Comparison of ENCODE assay signal across 8 cellular contexts in genomic region chr2:33275689-33276444, GRCh38.
A peak's percentile ranks its signal among the peaks of the same experiment; 100 is the strongest.
DNase-seq lines count a peak whose midpoint lies in the region; ATAC-seq lines count a peak whose summit lies in the region.

No MANE protein-coding gene starts in this region.

- ATAC-seq in T-helper 17 cell: peak; percentile 86
- no peak for ATAC-seq in HG02759 (IDR thresholded peaks at IDR 0.05; ENCODE audit: unreplicated experiment)

- H3K36me3 Mint-ChIP-seq in T-helper 17 cell (ENCODE audit: low read depth): no peaks in the 10 kb centered on the region

- H3K9me3 ChIP-seq in T-helper 17 cell (ENCODE audit: control insufficient read depth, low read length, poor library complexity, severe bottlenecking): no peaks in the 10 kb centered on the region

- DNase-seq in H4 (ENCODE audit: low spot score) (peak; percentile 63), T-helper 17 cell (peak in 2 of 3 donors; percentile 9 to 19), fibroblast of gingiva (ENCODE audit: low read depth) (peak; percentile 83), DMS153 treated with DMSO at 0.1 percent for 48 hours (lab: John Stamatoyannopoulos, UW; ENCODE audit: unreplicated experiment) (no peak), Kasumi-1 (lab: John Stamatoyannopoulos, UW) (no peak), SK-N-DZ (ENCODE audit: low spot score) (no peak)
- peak in 2 of 3 donors; percentile 3 to 16 for DNase-seq in stimulated activated CD4-positive, alpha-beta T cell treated with anti-CD3 and anti-CD28 coated beads, Interleukin-12 subunit alpha, Interleukin-12 subunit beta, amount 100 ng/mL, for 48 hours (ENCODE audit: low read depth in 2 of 3, low spot score in 1 of 3)

- H3K27ac Mint-ChIP-seq in T-helper 17 cell: peak overlapping the region; percentile 76

- peak overlapping the region; percentile 64 for H3K4me3 Mint-ChIP-seq in T-helper 17 cell

- no peaks in the 10 kb centered on the region for H3K27me3 Mint-ChIP-seq in T-helper 17 cell

- peaks cover 11% of the 10 kb centered on the region for H3K4me1 Mint-ChIP-seq in T-helper 17 cell

Comparison
In these comparisons a context has a peak if more than half of its experiments do, and no peak if none do; other contexts are left out.
1. DNase-seq: peak in H4 (single experiment), T-helper 17 cell (2 of 3), fibroblast of gingiva (single experiment) and stimulated activated CD4-positive, alpha-beta T cell treated with anti-CD3 and anti-CD28 coated beads, Interleukin-12 subunit alpha, Interleukin-12 subunit beta, amount 100 ng/mL, for 48 hours (2 of 3); none in DMS153 treated with DMSO at 0.1 percent for 48 hours (single experiment), Kasumi-1 (0 of 2) and SK-N-DZ (single experiment).